8 cellular contexts compared by ENCODE assay signal in the genomic region with DNA sequence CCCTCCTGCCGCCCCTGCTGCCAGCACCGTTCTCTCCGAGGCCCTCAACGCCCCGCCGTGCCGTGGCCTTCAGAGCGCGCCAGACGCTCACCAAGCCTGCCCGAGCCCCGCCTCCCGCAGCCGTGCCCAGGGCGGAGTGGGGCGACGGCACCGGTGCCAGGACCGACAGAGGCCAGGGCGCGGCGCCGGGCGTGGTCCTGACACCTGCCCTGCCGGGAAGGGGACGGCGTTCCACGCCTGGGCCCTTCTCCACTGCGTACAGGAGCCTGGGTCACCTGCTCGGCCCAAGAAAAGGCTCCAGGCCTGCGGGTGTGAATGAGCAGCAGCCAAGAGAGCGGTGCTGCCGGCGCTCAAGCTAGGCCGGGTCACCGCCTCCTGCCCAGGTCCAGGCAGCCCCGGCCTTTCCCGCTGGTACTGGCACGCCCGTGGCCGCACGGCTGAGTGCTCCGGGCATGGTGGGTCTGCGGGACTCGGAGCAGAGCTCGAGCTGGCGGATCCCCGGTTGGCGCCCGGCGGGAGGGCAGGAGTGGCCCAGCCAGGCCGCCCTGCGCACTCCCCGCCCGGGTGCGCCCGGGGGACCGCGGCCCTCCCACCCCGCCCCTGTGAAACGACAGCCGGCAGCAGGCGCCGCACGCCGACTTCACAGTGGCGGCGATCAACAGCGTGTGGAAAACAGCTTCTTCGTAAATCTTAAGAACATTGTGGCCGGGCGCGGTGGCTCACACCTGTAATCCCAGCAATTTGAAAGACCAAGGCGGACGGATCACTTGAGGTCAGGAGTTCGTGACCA. TPM values are rescaled to one million over a fixed set of nuclear protein-coding genes. Genes with fewer than 3 reads are reported as not detected.
DNase-seq lines count a peak whose midpoint lies in the region; ATAC-seq lines count a peak whose summit lies in the region.

No MANE protein-coding gene starts in this region.

- H3K27me3 Mint-ChIP-seq in activated naive CD4-positive, alpha-beta T cell treated with anti-CD3 and anti-CD28 coated beads for 36 hours (ENCODE audit: low read depth), result peaks cover 69% of the 10 kb centered on the region

- no peak for ATAC-seq in GM21529 (IDR thresholded peaks at IDR 0.05; ENCODE audit: unreplicated experiment)

- H3K36me3 Mint-ChIP-seq in activated naive CD4-positive, alpha-beta T cell treated with anti-CD3 and anti-CD28 coated beads for 36 hours (ENCODE audit: low read depth), result peaks cover 9% of the 10 kb centered on the region

- no peak overlapping the region for H3K27ac ChIP-seq in iPS DF 6.9 (ENCODE audit: low read length)

- H3K4me1 ChIP-seq in iPS DF 6.9 (ENCODE audit: control insufficient read depth, insufficient read depth, low read length), result peaks cover 10% of the 10 kb centered on the region

- DNase-seq in DMS 273 (lab: John Stamatoyannopoulos, UW; ENCODE audit: unreplicated experiment) (peak; percentile 53), DMS 273 treated with DMSO at 0.1 percent for 48 hours (lab: John Stamatoyannopoulos, UW) (no peak), iPS DF 6.9 (ENCODE audit: low read depth, low spot score) (no peak), skeletal muscle cell (ENCODE audit: low read depth) (no peak), hypothalamus (lab: John Stamatoyannopoulos, UW) (no peak), anterior cingulate cortex (lab: John Stamatoyannopoulos, UW) (no peak)
- DNase-seq in activated naive CD4-positive, alpha-beta T cell treated with anti-CD3 and anti-CD28 coated beads for 36 hours, result no peak

- no peaks in the 10 kb centered on the region for H3K9me3 ChIP-seq in iPS DF 6.9 (ENCODE audit: control insufficient read depth, insufficient read depth, low read length)

- H3K4me3 Mint-ChIP-seq in activated naive CD4-positive, alpha-beta T cell treated with anti-CD3 and anti-CD28 coated beads for 36 hours, result peak overlapping the region; percentile 78

- H3K4me3 ChIP-seq in iPS DF 6.9 (ENCODE audit: low read length), result peak overlapping the region; percentile 30; the same call in 1 of the 2 replicates
- H3K4me3 ChIP-seq in skeletal muscle cell (ENCODE audit: low read depth, low read length), result peak overlapping the region; percentile 51

- no peak overlapping the region for H3K27ac Mint-ChIP-seq in activated naive CD4-positive, alpha-beta T cell treated with anti-CD3 and anti-CD28 coated beads for 36 hours

- peaks cover 22% of the 10 kb centered on the region for H3K4me1 Mint-ChIP-seq in activated naive CD4-positive, alpha-beta T cell treated with anti-CD3 and anti-CD28 coated beads for 36 hours (ENCODE audit: low read depth)

- H3K27me3 ChIP-seq in iPS DF 6.9 (ENCODE audit: control insufficient read depth, insufficient read depth, low read length), result peaks cover 50% of the 10 kb centered on the region

- no peaks in the 10 kb centered on the region for H3K36me3 ChIP-seq in iPS DF 6.9 (ENCODE audit: control insufficient read depth, insufficient read depth, low read length)

- H3K9me3 Mint-ChIP-seq in activated naive CD4-positive, alpha-beta T cell treated with anti-CD3 and anti-CD28 coated beads for 36 hours, result peaks cover 15% of the 10 kb centered on the region

- CTCF ChIA-PET in activated naive CD4-positive, alpha-beta T cell treated with anti-CD3 and anti-CD28 coated beads for 36 hours (lab: Charles Lee), result interaction anchor here (0.7 kb wide), 1 partner anchor 44 kb away, joined by 4 read pairs; no protein-coding TSS in a partner anchor

- intact Hi-C loops in activated naive CD4-positive, alpha-beta T cell treated with anti-CD3 and anti-CD28 coated beads for 36 hours (cut with micrococcal nuclease), result no loop called here

- no CpG with 5 or more reads among the region's 76 CpGs for WGBS in iPS DF 6.9 (ENCODE audit: insufficient coverage, insufficient read length)

RNA-seq across cellular contexts. Expression of gene OCA2, which starts 4.2 kb away (rescaled TPM):
- not detected for total RNA-seq in activated naive CD4-positive, alpha-beta T cell treated with anti-CD3 and anti-CD28 coated beads for 36 hours
